8 cellular contexts compared by ENCODE assay signal in the genomic region with DNA sequence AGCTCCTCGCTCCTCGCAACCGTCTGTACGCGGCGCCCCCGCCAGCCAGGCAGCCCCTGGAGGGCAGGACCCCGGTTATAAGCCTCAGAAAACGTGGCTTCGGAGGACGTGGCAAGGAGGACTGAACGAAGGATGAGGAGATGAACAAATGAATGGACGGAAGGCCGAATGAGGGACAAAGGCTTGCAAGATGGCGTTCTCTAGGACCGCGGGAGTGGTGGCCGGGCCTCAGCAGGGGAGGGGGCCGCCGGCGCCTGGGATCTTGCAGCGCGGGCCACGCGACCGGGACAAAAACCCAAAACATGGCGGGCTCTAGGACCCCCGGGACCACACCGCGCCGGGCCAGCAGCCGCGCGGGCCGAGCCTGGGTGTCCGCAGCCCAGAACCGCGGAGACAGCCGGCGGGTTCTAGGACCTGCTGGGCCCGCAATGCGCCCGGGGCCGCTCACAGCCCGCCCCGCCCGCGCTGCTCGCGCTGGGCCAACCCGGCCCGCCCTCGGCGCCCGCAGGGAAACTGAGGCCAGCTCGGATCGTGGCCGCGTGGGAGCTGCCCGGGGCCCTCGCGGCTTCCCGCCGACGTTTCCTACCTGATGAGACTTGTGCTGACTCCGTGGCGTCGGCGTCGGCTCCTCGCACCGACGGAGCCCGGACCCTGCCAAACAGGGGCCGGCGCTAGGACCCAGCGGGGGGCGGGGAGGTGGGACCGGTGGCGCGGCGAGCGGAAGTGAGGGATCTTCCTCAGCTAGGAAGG. TPM values are rescaled to one million over a fixed set of nuclear protein-coding genes. Genes with fewer than 3 reads are reported as not detected.
DNase-seq lines count a peak whose midpoint lies in the region; ATAC-seq, FAIRE-seq and TF ChIP-seq lines count a peak whose summit lies in the region.

No MANE protein-coding gene starts in this region.

- DNase-seq in D721Med (ENCODE audit: insufficient read length, low spot score), result peak; percentile 74
- peak; percentile 94 for DNase-seq in OCI-M1 (lab: John Stamatoyannopoulos, UW)
- peak; percentile 85 for DNase-seq in activated T-cell treated with anti-CD3 and anti-CD28 coated beads, Interleukin-2, amount 50 U/mL, for 1 hour
- DNase-seq in erythroblast (lab: John Stamatoyannopoulos, UW), result peak; percentile 92 to 93
- peak; percentile 76 to 77 for DNase-seq in stimulated activated CD8-positive, alpha-beta memory T cell treated with anti-CD3 and anti-CD28 coated beads, Interleukin-4, amount 100 ng/mL, for 4 hours (ENCODE audit: low read depth in 2 of 2, low spot score in 1 of 2)

- H3K36me3 ChIP-seq in HUES64 (ENCODE audit: insufficient read depth, low read length) (peaks cover 25% of the 10 kb centered on the region), mucosa of stomach (ENCODE audit: control insufficient read depth, insufficient read depth, low read length) (peaks cover 6% of the 10 kb centered on the region)

- FAIRE-seq in D721Med (lab: Jason Lieb, UNC), result no peak

- TF ChIP-seq CTCF in D721Med (IDR thresholded peaks at IDR 0.05; ENCODE audit: insufficient read depth, missing control alignments), result no peak

- H3K4me1 ChIP-seq in HUES64 (ENCODE audit: insufficient read depth, low read length), result peaks cover 8% of the 10 kb centered on the region; the same call in 1 of the 2 replicates
- H3K4me1 ChIP-seq in mucosa of stomach (ENCODE audit: control insufficient read depth, insufficient read depth, low read length), result peaks cover 17% of the 10 kb centered on the region

- WGBS in HUES64, result under 1% methylated on average over 83 of the region's 83 CpGs

- H3K27me3 ChIP-seq in HUES64 (ENCODE audit: insufficient read depth, low read length) (no peaks in the 10 kb centered on the region), mucosa of stomach (ENCODE audit: control insufficient read depth, insufficient read depth, low read length) (no peaks in the 10 kb centered on the region)

- H3K9ac ChIP-seq in HUES64 (ENCODE audit: low read depth, low read length) (peak overlapping the region; percentile 95), mucosa of stomach (ENCODE audit: low read length) (peak overlapping the region; percentile 72)

- H3K4me3 ChIP-seq in HUES64 (ENCODE audit: low read length), result peak overlapping the region; percentile 81
- peak overlapping the region; percentile 99 for H3K4me3 ChIP-seq in mucosa of stomach (ENCODE audit: low read length)

- peak overlapping the region; percentile 96 for H3K27ac ChIP-seq in HUES64 (ENCODE audit: low read depth, low read length)

- no peak for TF ChIP-seq POLR2A in erythroblast (IDR thresholded peaks at IDR 0.05; ENCODE audit: low read length)

- no peaks in the 10 kb centered on the region for H3K9me3 ChIP-seq in HUES64 (ENCODE audit: insufficient read depth, low read depth, low read length)
- no peaks in the 10 kb centered on the region for H3K9me3 ChIP-seq in mucosa of stomach (ENCODE audit: control insufficient read depth, low read length)

- ATAC-seq in GM21515 (IDR thresholded peaks at IDR 0.05; ENCODE audit: unreplicated experiment), result peak; percentile 48

RNA-seq across cellular contexts. Expression of a gene that starts 0.8 kb away (rescaled TPM):
- polyA plus RNA-seq in HUES64 (2013, experiment 1 of 2), result 12.8 TPM
- polyA plus RNA-seq in HUES64 (2013, experiment 2 of 2), result 8.7 TPM

RNA-seq across cellular contexts. Expression of a gene that starts 1.0 kb away (rescaled TPM):
- 10.2 TPM for polyA plus RNA-seq in HUES64 (2013, experiment 1 of 2)
- polyA plus RNA-seq in HUES64 (2013, experiment 2 of 2), result 12.4 TPM

RNA-seq across cellular contexts. Expression of a gene that starts 15.5 kb away (rescaled TPM):
- 1.4 TPM for polyA plus RNA-seq in HUES64 (2013, experiment 1 of 2)
- 0.95 TPM for polyA plus RNA-seq in HUES64 (2013, experiment 2 of 2)

RNA-seq across cellular contexts. Expression of a gene that starts 21.3 kb away (rescaled TPM):
- 66.6 TPM for polyA plus RNA-seq in HUES64 (2013, experiment 1 of 2)
- polyA plus RNA-seq in HUES64 (2013, experiment 2 of 2), result 80.0 TPM

RNA-seq across cellular contexts. Expression of a gene that starts 34.9 kb away (rescaled TPM):
- 34.1 TPM for polyA plus RNA-seq in HUES64 (2013, experiment 1 of 2)
- 44.3 TPM for polyA plus RNA-seq in HUES64 (2013, experiment 2 of 2)

Comparison
In these comparisons a context has a peak if more than half of its experiments do, and no peak if none do; other contexts are left out.
1. Peak in every context shown above with its lines: DNase-seq, ATAC-seq, H3K4me3 ChIP-seq and H3K27ac ChIP-seq.